ENCODE assay signal across 35 cellular contexts in genomic region chr14:30333934-30334333, GRCh38.
DNase-seq lines count a peak whose midpoint lies in the region; ATAC-seq, FAIRE-seq and TF ChIP-seq lines count a peak whose summit lies in the region.
"Had no signal": no experiment of that assay in that cellular context is flagged by ENCODE, and none has a peak within 500 bp of the region (broad histone marks: within the 10 kb centered on the region; RNA-seq: fewer than 3 reads in every experiment).

No MANE protein-coding gene starts in this region.

- DNase-seq in activated naive CD8-positive, alpha-beta T cell treated with anti-CD3 and anti-CD28 coated beads, Interleukin-2, amount 50 U/mL, for 24 hours = no peak
- DNase-seq in activated naive CD8-positive, alpha-beta T cell treated with anti-CD3 and anti-CD28 coated beads for 36 hours = no peak
- DNase-seq in NCI-H82 (lab: John Stamatoyannopoulos, UW) (peak; percentile 84), bronchial epithelial cell (ENCODE audit: low read depth) (peak; percentile 50), DMS53 (lab: John Stamatoyannopoulos, UW) (no peak)
- DNase-seq: ACHN; activated CD4-positive, alpha-beta T cell treated with anti-CD3 and anti-CD28 coated beads, Interleukin-2, amount 10 ng/mL, durations not matched to agents 7 days and 5 days; activated naive CD8-positive, alpha-beta T cell treated with anti-CD3 and anti-CD28 coated beads, Interleukin-2, amount 10 ng/mL, durations not matched to agents 7 days and 5 days; CD4-positive, alpha-beta memory T cell; colonic mucosa; DMS153; effector CD8-positive, alpha-beta T cell; head of caudate nucleus; left ventricle myocardium superior; NCI-H146; NCI-H2107; NCI-H446; NCI-H748 treated with DMSO at 0.1 percent for 48 hours; retina; RPMI8226; SJCRH30; stimulated activated naive CD4-positive, alpha-beta T cell treated with Interleukin-2 at 50 U/mL for 16 hours; T-cell; testis; WERI-Rb-1 had no signal

- H3K4me3 Mint-ChIP-seq in activated naive CD8-positive, alpha-beta T cell treated with anti-CD3 and anti-CD28 coated beads, Interleukin-2, amount 50 U/mL, for 24 hours = no peak overlapping the region
- no peak overlapping the region for H3K4me3 Mint-ChIP-seq in activated naive CD8-positive, alpha-beta T cell treated with anti-CD3 and anti-CD28 coated beads for 36 hours
- H3K4me3 Mint-ChIP-seq: activated CD4-positive, alpha-beta T cell treated with anti-CD3 and anti-CD28 coated beads, Interleukin-2, amount 10 ng/mL, durations not matched to agents 7 days and 5 days; activated naive CD8-positive, alpha-beta T cell treated with anti-CD3 and anti-CD28 coated beads, Interleukin-2, amount 10 ng/mL, durations not matched to agents 7 days and 5 days; B cell; CD4-positive, alpha-beta memory T cell; T-cell had no signal

- H3K27ac Mint-ChIP-seq in activated naive CD8-positive, alpha-beta T cell treated with anti-CD3 and anti-CD28 coated beads, Interleukin-2, amount 50 U/mL, for 24 hours = no peak overlapping the region
- no peak overlapping the region for H3K27ac Mint-ChIP-seq in activated naive CD8-positive, alpha-beta T cell treated with anti-CD3 and anti-CD28 coated beads for 36 hours
- H3K27ac Mint-ChIP-seq: activated CD4-positive, alpha-beta T cell treated with anti-CD3 and anti-CD28 coated beads, Interleukin-2, amount 10 ng/mL, durations not matched to agents 7 days and 5 days; activated naive CD8-positive, alpha-beta T cell treated with anti-CD3 and anti-CD28 coated beads, Interleukin-2, amount 10 ng/mL, durations not matched to agents 7 days and 5 days; B cell; IgD-negative memory B cell; T-cell had no signal

- H3K36me3 Mint-ChIP-seq in activated naive CD8-positive, alpha-beta T cell treated with anti-CD3 and anti-CD28 coated beads, Interleukin-2, amount 50 U/mL, for 24 hours (ENCODE audit: low read depth) = no peaks in the 10 kb centered on the region
- no peaks in the 10 kb centered on the region for H3K36me3 Mint-ChIP-seq in activated naive CD8-positive, alpha-beta T cell treated with anti-CD3 and anti-CD28 coated beads for 36 hours
- H3K36me3 Mint-ChIP-seq: activated naive CD8-positive, alpha-beta T cell treated with anti-CD3 and anti-CD28 coated beads, Interleukin-2, amount 10 ng/mL, durations not matched to agents 7 days and 5 days; CD4-positive, alpha-beta memory T cell; IgD-negative memory B cell; T-cell had no signal

- no peaks in the 10 kb centered on the region for H3K9me3 Mint-ChIP-seq in activated naive CD8-positive, alpha-beta T cell treated with anti-CD3 and anti-CD28 coated beads, Interleukin-2, amount 50 U/mL, for 24 hours
- peaks cover 4% of the 10 kb centered on the region for H3K9me3 Mint-ChIP-seq in activated naive CD8-positive, alpha-beta T cell treated with anti-CD3 and anti-CD28 coated beads for 36 hours
- H3K9me3 Mint-ChIP-seq: activated naive CD8-positive, alpha-beta T cell treated with anti-CD3 and anti-CD28 coated beads, Interleukin-2, amount 10 ng/mL, durations not matched to agents 7 days and 5 days had no signal

- peaks cover 12% of the 10 kb centered on the region for H3K27me3 Mint-ChIP-seq in activated naive CD8-positive, alpha-beta T cell treated with anti-CD3 and anti-CD28 coated beads, Interleukin-2, amount 50 U/mL, for 24 hours
- H3K27me3 Mint-ChIP-seq in activated naive CD8-positive, alpha-beta T cell treated with anti-CD3 and anti-CD28 coated beads for 36 hours = peaks cover 34% of the 10 kb centered on the region
- H3K27me3 Mint-ChIP-seq: activated CD4-positive, alpha-beta T cell treated with anti-CD3 and anti-CD28 coated beads, Interleukin-2, amount 10 ng/mL, durations not matched to agents 7 days and 5 days; B cell; CD4-positive, alpha-beta memory T cell had no signal

- peak; percentile 40 for ATAC-seq in activated naive CD8-positive, alpha-beta T cell treated with anti-CD3 and anti-CD28 coated beads, Interleukin-2, amount 50 U/mL, for 24 hours
- ATAC-seq in HG03378 (IDR thresholded peaks at IDR 0.05; ENCODE audit: unreplicated experiment) = no peak
- no peak for ATAC-seq in HG03025 (IDR thresholded peaks at IDR 0.05; ENCODE audit: low FRiP score, unreplicated experiment)
- ATAC-seq: left ventricle myocardium superior, T-cell had no signal

- no peaks in the 10 kb centered on the region for H3K27me3 ChIP-seq in bronchial epithelial cell (ENCODE audit: control insufficient read depth, insufficient read depth, low read length)
- H3K27me3 ChIP-seq: colonic mucosa, testis had no signal

- peaks cover 6% of the 10 kb centered on the region for H3K4me1 Mint-ChIP-seq in activated naive CD8-positive, alpha-beta T cell treated with anti-CD3 and anti-CD28 coated beads, Interleukin-2, amount 50 U/mL, for 24 hours
- peaks cover 5% of the 10 kb centered on the region for H3K4me1 Mint-ChIP-seq in activated naive CD8-positive, alpha-beta T cell treated with anti-CD3 and anti-CD28 coated beads for 36 hours
- H3K4me1 Mint-ChIP-seq: activated CD4-positive, alpha-beta T cell treated with anti-CD3 and anti-CD28 coated beads, Interleukin-2, amount 10 ng/mL, durations not matched to agents 7 days and 5 days; activated naive CD8-positive, alpha-beta T cell treated with anti-CD3 and anti-CD28 coated beads, Interleukin-2, amount 10 ng/mL, durations not matched to agents 7 days and 5 days; B cell; T-cell had no signal

- FAIRE-seq in bronchial epithelial cell (lab: Jason Lieb, UNC) = no peak
- FAIRE-seq: astrocyte, GM12891, H54, keratinocyte, urothelium cell line had no signal

- no peak for TF ChIP-seq CTCF in bronchial epithelial cell (IDR thresholded peaks at IDR 0.05; ENCODE audit: insufficient read depth, low read length, severe bottlenecking)

- H3K36me3 ChIP-seq in bronchial epithelial cell (ENCODE audit: control insufficient read depth, insufficient read depth, low read length) = no peaks in the 10 kb centered on the region
- H3K36me3 ChIP-seq: colonic mucosa, SJCRH30, WERI-Rb-1 had no signal

- H3K4me3 ChIP-seq in bronchial epithelial cell (ENCODE audit: low read depth, low read length) = no peak overlapping the region
- H3K4me3 ChIP-seq: colonic mucosa, SJCRH30, skin epidermis, testis had no signal

Comparison
In these comparisons a context has a peak if more than half of its experiments do, and no peak if none do; other contexts are left out.
1. DNase-seq: peak in NCI-H82 (single experiment) and bronchial epithelial cell (single experiment); none in activated naive CD8-positive, alpha-beta T cell treated with anti-CD3 and anti-CD28 coated beads, Interleukin-2, amount 50 U/mL, for 24 hours (single experiment), activated naive CD8-positive, alpha-beta T cell treated with anti-CD3 and anti-CD28 coated beads for 36 hours (single experiment) and DMS53 (single experiment).